ENCODE assay signal across 18 cellular contexts in genomic region chr13:20482275-20482761, GRCh38. TPM values are rescaled to one million over a fixed set of nuclear protein-coding genes. Genes with fewer than 3 reads are reported as not detected.
A peak's percentile ranks its signal among the peaks of the same experiment; 100 is the strongest.
DNase-seq lines count a peak whose midpoint lies in the region; ATAC-seq, FAIRE-seq and TF ChIP-seq lines count a peak whose summit lies in the region.
"Had no signal": no experiment of that assay in that cellular context is flagged by ENCODE, and none has a peak within 500 bp of the region (broad histone marks: within the 10 kb centered on the region; RNA-seq: fewer than 3 reads in every experiment).

No MANE protein-coding gene starts in this region.

- H3K4me3 ChIP-seq in adrenal gland: no peak overlapping the region
- H3K4me3 ChIP-seq in smooth muscle cell: peak overlapping the region; percentile 14
- no peak overlapping the region for H3K4me3 ChIP-seq in HepG2 (replicated peaks in 1 of 3; ENCODE audit: insufficient read depth in 1 of 3, low read depth in 2 of 3, low read length in 3 of 3)
- H3K4me3 ChIP-seq: heart left ventricle, prostate gland, transverse colon had no signal

- TF ChIP-seq EP300 in HepG2 (IDR thresholded peaks at IDR 0.05; ENCODE audit: low read depth in 2 of 2, low read length in 2 of 2) (no peak), HepG2 (CRISPR knock-in tag; IDR thresholded peaks at IDR 0.05; ENCODE audit: borderline replicate concordance) (no peak)

- H3K27ac Mint-ChIP-seq in chondrocyte (ENCODE audit: unreplicated experiment): no peak overlapping the region
- H3K27ac Mint-ChIP-seq: activated naive CD4-positive, alpha-beta T cell treated with anti-CD3 and anti-CD28 coated beads, Interleukin-2, amount 10 ng/mL, durations not matched to agents 7 days and 5 days; B cell; T-cell had no signal

- H2AFZ ChIP-seq in smooth muscle cell (ENCODE audit: low read depth) (peak overlapping the region; percentile 2), HepG2 (ENCODE audit: low read length) (no peak overlapping the region)

- no peak for TF ChIP-seq CTCF in adrenal gland (IDR thresholded peaks at IDR 0.05)
- TF ChIP-seq CTCF in smooth muscle cell (IDR thresholded peaks at IDR 0.05; ENCODE audit: borderline replicate concordance, insufficient read depth, poor library complexity, severe bottlenecking): no peak
- TF ChIP-seq CTCF in HepG2 (CRISPR knock-in tag; IDR thresholded peaks at IDR 0.05): no peak
- TF ChIP-seq CTCF in chondrocyte (IDR thresholded peaks at IDR 0.05): no peak

- TF ChIP-seq POLR2A in adrenal gland (IDR thresholded peaks at IDR 0.05) (no peak), HepG2 (IDR thresholded peaks at IDR 0.05; ENCODE audit: insufficient read depth in 1 of 2, low read depth in 2 of 2, low read length in 2 of 2) (no peak)

- POLR2A ChIA-PET in HepG2 (lab: Yijun Ruan, JAX): no interaction called here

- H3K27me3 ChIP-seq in adrenal gland (no peaks in the 10 kb centered on the region), smooth muscle cell (ENCODE audit: low read depth) (no peaks in the 10 kb centered on the region), HepG2 (ENCODE audit: control insufficient read depth in 1 of 2, insufficient read depth in 2 of 2, low read length in 2 of 2) (no peaks in the 10 kb centered on the region)
- H3K27me3 ChIP-seq: heart left ventricle, transverse colon had no signal

- no peaks in the 10 kb centered on the region for H3K27me3 Mint-ChIP-seq in chondrocyte (ENCODE audit: low read depth)
- H3K27me3 Mint-ChIP-seq: activated naive CD4-positive, alpha-beta T cell treated with anti-CD3 and anti-CD28 coated beads, Interleukin-2, amount 10 ng/mL, durations not matched to agents 7 days and 5 days; B cell; T-cell had no signal

- BruUV-seq in HepG2 (replicated peaks; lab: Mats Ljungman, UMichigan): no TSS peak

- peaks cover 0 to 3% of the 10 kb centered on the region in 2 donors for H3K4me1 ChIP-seq in adrenal gland (replicated peaks in 1 of 2)
- no peaks in the 10 kb centered on the region for H3K4me1 ChIP-seq in smooth muscle cell (ENCODE audit: low read depth)
- no peaks in the 10 kb centered on the region for H3K4me1 ChIP-seq in HepG2 (ENCODE audit: insufficient read depth, low read length)
- H3K4me1 ChIP-seq: heart left ventricle, prostate gland, transverse colon had no signal

- H3K4me3 Mint-ChIP-seq in chondrocyte (ENCODE audit: unreplicated experiment): no peak overlapping the region
- H3K4me3 Mint-ChIP-seq: activated naive CD4-positive, alpha-beta T cell treated with anti-CD3 and anti-CD28 coated beads, Interleukin-2, amount 10 ng/mL, durations not matched to agents 7 days and 5 days; B cell; naive thymus-derived CD4-positive, alpha-beta T cell; T-cell had no signal

- no peaks in the 10 kb centered on the region for H3K9me3 Mint-ChIP-seq in chondrocyte (ENCODE audit: low read depth)
- H3K9me3 Mint-ChIP-seq: activated naive CD4-positive, alpha-beta T cell treated with anti-CD3 and anti-CD28 coated beads, Interleukin-2, amount 10 ng/mL, durations not matched to agents 7 days and 5 days; T-cell had no signal

- in situ Hi-C loops in HepG2 (cut with HindIII; ENCODE audit: extremely low pct_ligation_motif_present, low pct_unique_long_range_greater_than_20kb): no loop called here

- H3K9me3 ChIP-seq in adrenal gland (replicated peaks in 1 of 3) (no peaks in the 10 kb centered on the region), smooth muscle cell (replicated peaks; ENCODE audit: low read depth) (no peaks in the 10 kb centered on the region), HepG2 (ENCODE audit: low read length) (no peaks in the 10 kb centered on the region)
- H3K9me3 ChIP-seq: heart left ventricle, prostate gland, transverse colon had no signal

- H3K4me1 Mint-ChIP-seq in chondrocyte (ENCODE audit: low read depth): no peaks in the 10 kb centered on the region

- H3K79me2 ChIP-seq in smooth muscle cell (ENCODE audit: low read depth): no peaks in the 10 kb centered on the region
- no peaks in the 10 kb centered on the region for H3K79me2 ChIP-seq in HepG2 (ENCODE audit: insufficient read depth, low read length)

- TF ChIP-seq RAD21 in HepG2 (CRISPR knock-in tag; IDR thresholded peaks at IDR 0.05): no peak

- H3K36me3 ChIP-seq in adrenal gland (replicated peaks in 1 of 2) (no peaks in the 10 kb centered on the region), smooth muscle cell (ENCODE audit: low read depth) (no peaks in the 10 kb centered on the region), HepG2 (replicated peaks in 1 of 2; ENCODE audit: control insufficient read depth in 1 of 2, insufficient read depth in 2 of 2, low read length in 2 of 2) (peaks cover 5 to 11% of the 10 kb centered on the region in 2 experiments; a peak in 4 of 5 replicates)
- H3K36me3 ChIP-seq: prostate gland, transverse colon had no signal

- no peak overlapping the region for H3K9ac ChIP-seq in smooth muscle cell (ENCODE audit: low read depth)
- H3K9ac ChIP-seq in HepG2 (ENCODE audit: insufficient read depth, low read depth, low read length): no peak overlapping the region

- WGBS in adrenal gland, 4 donors: 32 to 46% (median 40%) methylated on average over 10 to 11 of the region's 11 CpGs
- WGBS in smooth muscle cell (ENCODE audit: low lambda C conversion rate): 20% methylated on average over 11 of the region's 11 CpGs
- 82% methylated on average over 11 of the region's 11 CpGs for WGBS in HepG2 (ENCODE audit: low lambda C conversion rate)

- FAIRE-seq in HepG2 (lab: Jason Lieb, UNC) (no peak), GM19239 (lab: Jason Lieb, UNC) (no peak)

- H3K4me2 ChIP-seq in smooth muscle cell (peak overlapping the region; percentile 73), HepG2 (ENCODE audit: low read depth, low read length) (no peak overlapping the region)

- CTCF ChIA-PET in HepG2 (lab: Yijun Ruan, JAX; ENCODE audit: low intra/inter-chr PET ratio, low total read pairs): no interaction called here

- H3F3A ChIP-seq in smooth muscle cell (ENCODE audit: low read depth): no peaks in the 10 kb centered on the region

- intact Hi-C loops in adrenal gland (cut with DNase I): loop anchor here in 1 of 2 donors (10.0 kb wide), 1 partner anchor 298 kb away; no protein-coding TSS in a partner anchor
- intact Hi-C loops in left ventricle myocardium superior (cut with micrococcal nuclease): loop anchor here (10.0 kb wide), 1 partner anchor 288 kb away; the partner anchor contains the start of gene GJB2
- intact Hi-C loops in HepG2 (cut with micrococcal nuclease; ENCODE audit: unreplicated experiment): no loop called here

- peaks cover 4% of the 10 kb centered on the region for H3K36me3 Mint-ChIP-seq in chondrocyte (ENCODE audit: low read depth)

- DNase-seq in HT-29 (ENCODE audit: low spot score) (peak; percentile 77), adrenal gland (peak in 5 of 7 donors; percentile 17 to 44 (median 29)), left ventricle myocardium superior (no peak), smooth muscle cell (lab: John Stamatoyannopoulos, UW; ENCODE audit: unreplicated experiment) (no peak), HepG2 (ENCODE audit: low spot score) (no peak), GM19239 (ENCODE audit: insufficient read length, low spot score) (no peak), chondrocyte (ENCODE audit: low spot score) (no peak)
- DNase-seq in activated naive CD4-positive, alpha-beta T cell (lab: John Stamatoyannopoulos, UW): no peak
- DNase-seq: activated naive CD4-positive, alpha-beta T cell treated with anti-CD3 and anti-CD28 coated beads, Interleukin-2, amount 10 ng/mL, durations not matched to agents 7 days and 5 days; DMS153; heart left ventricle; naive thymus-derived CD4-positive, alpha-beta T cell; NCI-H510A; T-cell; transverse colon had no signal

- H4K20me1 ChIP-seq in smooth muscle cell (ENCODE audit: low read depth) (no peaks in the 10 kb centered on the region), HepG2 (ENCODE audit: insufficient read depth, low read length) (no peaks in the 10 kb centered on the region)

- ATAC-seq in left ventricle myocardium superior (peak; percentile 35), HepG2 (no peak)
- ATAC-seq: activated CD4-positive, CD25-positive, alpha-beta regulatory T cell treated with anti-CD3 and anti-CD28 coated beads, Interleukin-2, amount 50 U/mL, for 24 hours; naive thymus-derived CD4-positive, alpha-beta T cell; T-cell had no signal

- H3K27ac ChIP-seq in adrenal gland: peak overlapping the region in 3 of 5 donors; percentile 24 to 41 (median 29)
- H3K27ac ChIP-seq in smooth muscle cell (ENCODE audit: low read depth): no peak overlapping the region
- H3K27ac ChIP-seq in HepG2 (ENCODE audit: extremely low read length, insufficient read depth, low read length): no peak overlapping the region
- H3K27ac ChIP-seq: heart left ventricle, prostate gland, transverse colon had no signal

TF ChIP-seq in HepG2, 621 proteins besides CTCF, POLR2A, EP300 and RAD21 (continues in another document):
- TF ChIP-seq MXI1 (IDR thresholded peaks at IDR 0.05; ENCODE audit: borderline replicate concordance, low read depth, low read length): no peak

RNA-seq across cellular contexts. Expression of gene CRYL1, which starts 43.3 kb away (rescaled TPM):
- 10.2 and 11.1 TPM in 2 replicates for total RNA-seq in HT-29 (2014; rRNA removed; shearing (Covaris generic))
- 10 to 100 TPM; 41.5 to 68.0 (median 50.3) TPM for total RNA-seq in adrenal gland
- polyA plus RNA-seq in adrenal gland: 10 to 100 TPM; 17.0 to 36.3 (median 22.4) TPM
- total RNA-seq in left ventricle myocardium superior: 19.5 TPM
- total RNA-seq in smooth muscle cell: 6.5 and 13.6 TPM in 2 replicates
- polyA plus RNA-seq in smooth muscle cell: 7.2 and 12.4 TPM in 2 replicates
- total RNA-seq in HepG2 (2016; rRNA removed; fragmentation: Illumina TruSeq; extraction: Trizol): 57.2 and 71.7 TPM in 2 replicates
- 29.5 and 30.5 TPM in 2 replicates for total RNA-seq in HepG2 (2016; cell fraction: cytosol; rRNA removed; fragmentation: Illumina TruSeq; extraction: Trizol; ENCODE audit: low read depth)
- 62.2 and 68.9 TPM in 2 replicates for total RNA-seq in HepG2 (2016; cell fraction: insoluble cytoplasmic fraction; rRNA removed; fragmentation: Illumina TruSeq; extraction: Trizol)
- total RNA-seq in HepG2 (2016; cell fraction: membrane; rRNA removed; fragmentation: Illumina TruSeq; extraction: Trizol): 43.1 and 48.4 TPM in 2 replicates
- 31.5 and 32.4 TPM in 2 replicates for total RNA-seq in HepG2 (2016; cell fraction: nucleus; rRNA removed; fragmentation: Illumina TruSeq; extraction: Trizol)
- polyA plus RNA-seq in HepG2 (2011; rRNA removed): 108 and 115 TPM in 2 replicates
- polyA plus RNA-seq in HepG2 (2011; cell fraction: cytosol; rRNA removed): 141 and 154 TPM in 2 replicates
- 42.9 and 50.6 TPM in 2 replicates for polyA plus RNA-seq in HepG2 (2011; cell fraction: nucleus; rRNA removed)
- polyA plus RNA-seq in HepG2 (2012): 71.8 and 86.3 TPM in 2 replicates
- 31.6 and 39.2 TPM in 2 replicates for polyA plus RNA-seq in HepG2 (2016; cell fraction: cytosol; fragmentation: Illumina TruSeq; extraction: Trizol; ENCODE audit: low read depth)
- 85.1 and 88.1 TPM in 2 replicates for polyA plus RNA-seq in HepG2 (2016; cell fraction: insoluble cytoplasmic fraction; fragmentation: Illumina TruSeq; extraction: Trizol; ENCODE audit: low read depth)
- 41.0 and 48.6 TPM in 2 replicates for polyA plus RNA-seq in HepG2 (2016; cell fraction: membrane; fragmentation: Illumina TruSeq; extraction: Trizol; ENCODE audit: low read depth)
- polyA plus RNA-seq in HepG2 (2016; cell fraction: nucleus; fragmentation: Illumina TruSeq; extraction: Trizol; ENCODE audit: insufficient read depth, low read depth): 50.6 and 56.0 TPM in 2 replicates
- polyA minus RNA-seq in HepG2 (2011; rRNA and poly(A)+ RNA removed; ENCODE audit: low replicate concordance): 3.8 and 99.9 TPM in 2 replicates
- polyA minus RNA-seq in HepG2 (2011; cell fraction: cytosol; rRNA and poly(A)+ RNA removed): 40.4 and 44.1 TPM in 2 replicates
- 28.1 and 34.7 TPM in 2 replicates for polyA minus RNA-seq in HepG2 (2011; cell fraction: nucleus; rRNA and poly(A)+ RNA removed)
- 14.8 to 17.7 TPM (median 17.0 TPM) in 3 replicates for total RNA-seq in chondrocyte

Comparison
In these comparisons a context has a peak if more than half of its experiments do, and no peak if none do; other contexts are left out.
1. DNase-seq: peak in HT-29 (single experiment) and adrenal gland (5 of 7); none in left ventricle myocardium superior (single experiment), smooth muscle cell (single experiment), HepG2 (single experiment), GM19239 (single experiment), activated naive CD4-positive, alpha-beta T cell (0 of 4) and chondrocyte (single experiment).
2. H3K27ac ChIP-seq: peak in adrenal gland (3 of 5); none in smooth muscle cell (single experiment) and HepG2 (single experiment).